8 cellular contexts compared by ENCODE assay signal in the genomic region with DNA sequence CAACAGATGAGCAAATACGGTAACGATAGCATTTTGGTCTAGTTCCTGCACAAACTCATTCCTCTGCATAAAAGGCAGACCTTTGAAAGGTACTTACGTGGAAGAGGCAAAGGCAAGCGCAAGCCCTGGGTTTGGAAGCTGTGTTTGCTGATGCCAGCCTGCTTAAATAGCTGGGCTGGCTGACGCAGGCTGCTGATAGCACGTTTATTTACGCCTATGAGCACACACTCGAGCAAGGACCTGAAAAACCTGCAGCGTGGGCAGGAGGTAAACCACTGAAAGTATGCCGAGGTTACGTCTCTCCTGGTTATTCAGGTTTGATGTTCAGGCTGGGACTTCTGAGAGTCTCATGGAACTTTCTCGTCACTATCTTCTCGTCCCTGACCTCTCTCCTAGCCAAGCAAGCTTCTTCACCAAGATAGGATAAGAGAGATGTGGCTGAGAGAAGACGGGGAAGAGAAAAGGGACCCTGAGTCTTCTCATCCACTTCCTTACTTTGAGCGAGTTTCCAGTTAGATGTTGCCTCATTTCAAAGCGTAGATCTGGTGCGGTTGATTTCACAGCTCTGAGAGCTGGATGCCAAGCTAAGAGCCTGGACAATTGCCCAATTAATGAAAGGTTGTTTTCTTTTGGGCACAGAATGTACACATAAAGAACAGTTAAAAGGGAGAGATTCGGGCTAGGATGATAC. TPM values are rescaled to one million over a fixed set of nuclear protein-coding genes. Genes with fewer than 3 reads are reported as not detected.
DNase-seq lines count a peak whose midpoint lies in the region; ATAC-seq and TF ChIP-seq lines count a peak whose summit lies in the region.

A gene with protein sequence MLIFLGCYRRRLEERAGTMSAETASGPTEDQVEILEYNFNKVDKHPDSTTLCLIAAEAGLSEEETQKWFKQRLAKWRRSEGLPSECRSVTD (minus strand): TSS at position 139 of the 691 bp plus-strand sequence. CDS start 23,480 bp downstream, outside the sequence.

- H4K20me1 ChIP-seq in SK-N-SH (ENCODE audit: insufficient read depth) (no peaks in the 10 kb centered on the region), H9 (ENCODE audit: control insufficient read depth, insufficient read depth, insufficient read length) (no peaks in the 10 kb centered on the region)

- peak in 1 of 2 donors; percentile 26 for TF ChIP-seq POLR2A in adrenal gland (IDR thresholded peaks at IDR 0.05)

- no peak within 1 kb of the TSS for H3K9ac ChIP-seq in SK-N-SH
- no peak within 1 kb of the TSS for H3K9ac ChIP-seq in H9 (ENCODE audit: extremely low read depth, insufficient read length, low read length)
- H3K9ac ChIP-seq in neuronal stem cell (ENCODE audit: low read depth, low read length, poor library complexity): no peak within 1 kb of the TSS

- no peaks in the 10 kb centered on the region for H3K9me3 ChIP-seq in CD4-positive, CD25-positive, alpha-beta regulatory T cell (ENCODE audit: control insufficient read depth in 2 of 2, low read length in 2 of 2)
- H3K9me3 ChIP-seq in HEK293 (ENCODE audit: control insufficient read depth, insufficient read depth, low read depth, low read length): no peaks in the 10 kb centered on the region
- H3K9me3 ChIP-seq in SK-N-SH: no peaks in the 10 kb centered on the region
- no peaks in the 10 kb centered on the region for H3K9me3 ChIP-seq in adrenal gland (replicated peaks in 1 of 3)
- H3K9me3 ChIP-seq in lower lobe of right lung: no peaks in the 10 kb centered on the region
- H3K9me3 ChIP-seq in H9 (ENCODE audit: control insufficient read depth, low read depth, low read length): no peaks in the 10 kb centered on the region
- no peaks in the 10 kb centered on the region for H3K9me3 ChIP-seq in neuronal stem cell (replicated peaks in 1 of 2; ENCODE audit: control insufficient read depth in 2 of 2, insufficient read depth in 1 of 2, low read depth in 1 of 2, low read length in 2 of 2)

- peaks cover 0 to 13% (median 3%) of the 10 kb centered on the region in 4 donors for H3K4me1 Mint-ChIP-seq in CD4-positive, CD25-positive, alpha-beta regulatory T cell
- peaks cover 12 to 17% of the 10 kb centered on the region in 2 experiments for H3K4me1 Mint-ChIP-seq in H9

- no peaks in the 10 kb centered on the region for H3K36me3 ChIP-seq in CD4-positive, CD25-positive, alpha-beta regulatory T cell (ENCODE audit: control insufficient read depth, insufficient read depth, low read length)
- H3K36me3 ChIP-seq in HEK293 (ENCODE audit: control insufficient read depth in 2 of 2, insufficient read depth in 1 of 2, low read length in 2 of 2) (no peaks in the 10 kb centered on the region), SK-N-SH (replicated peaks in 1 of 2; ENCODE audit: control insufficient read depth in 1 of 2, insufficient read depth in 2 of 2, low read length in 1 of 2) (no peaks in the 10 kb centered on the region), adrenal gland (replicated peaks in 1 of 2) (no peaks in the 10 kb centered on the region), lower lobe of right lung (no peaks in the 10 kb centered on the region), neuronal stem cell (replicated peaks in 1 of 2; ENCODE audit: control insufficient read depth in 2 of 2, insufficient read depth in 2 of 2, low read length in 2 of 2) (no peaks in the 10 kb centered on the region)

- no peak for TF ChIP-seq EP300 in SK-N-SH (IDR thresholded peaks at IDR 0.05; ENCODE audit: borderline replicate concordance in 1 of 2, low read depth in 1 of 2, low read length in 1 of 2)

- H4K91ac ChIP-seq in H9 (ENCODE audit: insufficient read length, low read depth, low read length) (no peak within 1 kb of the TSS), neuronal stem cell (ENCODE audit: low read depth, low read length, poor library complexity) (no peak within 1 kb of the TSS)

- H3K23me2 ChIP-seq in H9 (ENCODE audit: insufficient read length, low read depth, low read length, poor library complexity, severe bottlenecking): no peaks in the 10 kb centered on the region

- H2BK120ac ChIP-seq in H9 (ENCODE audit: low read depth, low read length, poor library complexity, severe bottlenecking) (no peak within 1 kb of the TSS), neuronal stem cell (ENCODE audit: low read depth, low read length) (no peak within 1 kb of the TSS)

- CTCF ChIA-PET in HEK293 (lab: Yijun Ruan, JAX): no interaction called here
- CTCF ChIA-PET in SK-N-SH (lab: Yijun Ruan, JAX): interaction anchor here (1.6 kb wide), 1 partner anchor 10 kb away, joined by 3 read pairs; no protein-coding TSS in a partner anchor

- H3K4me1 ChIP-seq in CD4-positive, CD25-positive, alpha-beta regulatory T cell (ENCODE audit: control insufficient read depth, insufficient read depth, low read length, poor library complexity, severe bottlenecking): peaks cover 4% of the 10 kb centered on the region
- H3K4me1 ChIP-seq in HEK293 (ENCODE audit: control insufficient read depth, insufficient read depth, low read length): peaks cover 8% of the 10 kb centered on the region; the same call in 1 of the 2 replicates
- no peaks in the 10 kb centered on the region for H3K4me1 ChIP-seq in SK-N-SH (ENCODE audit: control insufficient read depth in 1 of 2, insufficient read depth in 2 of 2, low read depth in 1 of 2, low read length in 1 of 2)
- H3K4me1 ChIP-seq in adrenal gland (replicated peaks in 1 of 2): no peaks in the 10 kb centered on the region
- H3K4me1 ChIP-seq in lower lobe of right lung: peaks cover 12% of the 10 kb centered on the region
- no peaks in the 10 kb centered on the region for H3K4me1 ChIP-seq in H9 (ENCODE audit: insufficient read depth, low read length)
- H3K4me1 ChIP-seq in neuronal stem cell (ENCODE audit: control insufficient read depth in 2 of 2, insufficient read depth in 1 of 2, low read depth in 1 of 2, low read length in 2 of 2): peaks cover 0 to 15% of the 10 kb centered on the region in 2 donors

- no peak for TF ChIP-seq RAD21 in SK-N-SH (IDR thresholded peaks at IDR 0.05; ENCODE audit: low read length)

- peaks cover 0 to 4% (median 0%) of the 10 kb centered on the region in 7 donors for H3K9me3 Mint-ChIP-seq in CD4-positive, CD25-positive, alpha-beta regulatory T cell
- H3K9me3 Mint-ChIP-seq in H9: no peaks in the 10 kb centered on the region

- H2BK5ac ChIP-seq in H9 (ENCODE audit: insufficient read length, low read length) (no peak within 1 kb of the TSS), neuronal stem cell (ENCODE audit: low read length) (no peak within 1 kb of the TSS)

- no peak within 1 kb of the TSS for H3K18ac ChIP-seq in H9 (ENCODE audit: insufficient read length, low read depth, low read length)
- no peak within 1 kb of the TSS for H3K18ac ChIP-seq in neuronal stem cell (ENCODE audit: low read length)

- no peak within 1 kb of the TSS for H4K5ac ChIP-seq in H9 (ENCODE audit: insufficient read length, low read depth, low read length)

- H3T11ph ChIP-seq in H9 (ENCODE audit: low read length): no peak within 1 kb of the TSS

- H3K14ac ChIP-seq in H9 (ENCODE audit: insufficient read depth, low read length) (no peak within 1 kb of the TSS), neuronal stem cell (ENCODE audit: low read length) (no peak within 1 kb of the TSS)

- H3K27ac ChIP-seq in CD4-positive, CD25-positive, alpha-beta regulatory T cell (ENCODE audit: insufficient read depth, low read length, poor library complexity, severe bottlenecking): no peak within 1 kb of the TSS
- H3K27ac ChIP-seq in HEK293 (ENCODE audit: extremely low read depth, low read depth, low read length) (no peak within 1 kb of the TSS), SK-N-SH (ENCODE audit: low read depth in 2 of 2, low read length in 1 of 2) (no peak within 1 kb of the TSS), adrenal gland (no peak within 1 kb of the TSS), lower lobe of right lung (peak within 1 kb of the TSS; percentile 74), H9 (ENCODE audit: insufficient read length, low read depth, low read length) (no peak within 1 kb of the TSS), neuronal stem cell (replicated peaks; ENCODE audit: low read length) (no peak within 1 kb of the TSS)

- no peak within 1 kb of the TSS for H2BK12ac ChIP-seq in H9 (ENCODE audit: insufficient read length, low read depth, low read length)
- no peak within 1 kb of the TSS for H2BK12ac ChIP-seq in neuronal stem cell (ENCODE audit: low read length)

- peak within 1 kb of the TSS; percentile 57 for H3K4me2 ChIP-seq in SK-N-SH
- no peak within 1 kb of the TSS for H3K4me2 ChIP-seq in H9 (ENCODE audit: insufficient read depth, insufficient read length, low read length)
- no peak within 1 kb of the TSS for H3K4me2 ChIP-seq in neuronal stem cell (ENCODE audit: insufficient read depth, low read length, poor library complexity, severe bottlenecking)

- ATAC-seq in CD4-positive, CD25-positive, alpha-beta regulatory T cell (ENCODE audit: low read depth in 2 of 2): peak in 1 of 2 donors; percentile 42
- ATAC-seq in lower lobe of right lung: peak; percentile 93 to 94

- H3K27me3 Mint-ChIP-seq in CD4-positive, CD25-positive, alpha-beta regulatory T cell: peaks cover 36% of the 10 kb centered on the region
- peaks cover 35% of the 10 kb centered on the region for H3K27me3 Mint-ChIP-seq in H9 (ENCODE audit: low read depth)

- no peak within 1 kb of the TSS for H3K56ac ChIP-seq in H9 (ENCODE audit: insufficient read length, low read depth, low read length)

- H4K8ac ChIP-seq in H9 (replicated peaks; ENCODE audit: insufficient read length, low read depth, low read length) (no peak within 1 kb of the TSS), neuronal stem cell (ENCODE audit: low read depth, low read length) (no peak within 1 kb of the TSS)

- POLR2A ChIA-PET in HEK293 (lab: Yijun Ruan, JAX) (no interaction called here), SK-N-SH (lab: Yijun Ruan, JAX) (no interaction called here)

- no peaks in the 10 kb centered on the region for H3F3A ChIP-seq in SK-N-SH (replicated peaks; ENCODE audit: insufficient read depth)

- H3K36me3 Mint-ChIP-seq in CD4-positive, CD25-positive, alpha-beta regulatory T cell: no peaks in the 10 kb centered on the region
- H3K36me3 Mint-ChIP-seq in H9 (ENCODE audit: insufficient read depth in 1 of 3, low read depth in 3 of 3): no peaks in the 10 kb centered on the region

- H2BK15ac ChIP-seq in H9 (ENCODE audit: low read depth, low read length) (no peak within 1 kb of the TSS), neuronal stem cell (ENCODE audit: low read length) (no peak within 1 kb of the TSS)

- H3K9me2 ChIP-seq in SK-N-SH: no peaks in the 10 kb centered on the region

- H3K4me3 Mint-ChIP-seq in CD4-positive, CD25-positive, alpha-beta regulatory T cell: peak within 1 kb of the TSS in 2 of 4 donors; percentile 47 to 55
- H3K4me3 Mint-ChIP-seq in H9: no peak within 1 kb of the TSS

- H3K79me1 ChIP-seq in H9 (ENCODE audit: insufficient read depth, low read depth, low read length, poor library complexity, severe bottlenecking) (no peaks in the 10 kb centered on the region), neuronal stem cell (ENCODE audit: low read depth, low read length) (no peaks in the 10 kb centered on the region)

- H3K4me3 ChIP-seq in CD4-positive, CD25-positive, alpha-beta regulatory T cell (ENCODE audit: low read depth, low read length): peak within 1 kb of the TSS; percentile 57
- H3K4me3 ChIP-seq in HEK293 (ENCODE audit: low read depth, low read length) (no peak within 1 kb of the TSS), SK-N-SH (ENCODE audit: low read depth in 2 of 2, low read length in 1 of 2) (no peak within 1 kb of the TSS), adrenal gland (peak within 1 kb of the TSS in 1 of 4 donors; percentile 7), lower lobe of right lung (peak within 1 kb of the TSS; percentile 51), neuronal stem cell (ENCODE audit: low read length in 2 of 2) (no peak within 1 kb of the TSS)

- H3K79me2 ChIP-seq in SK-N-SH (ENCODE audit: insufficient read depth) (no peaks in the 10 kb centered on the region), H9 (ENCODE audit: insufficient read depth, low read length) (no peaks in the 10 kb centered on the region)

- H2AFZ ChIP-seq in SK-N-SH (ENCODE audit: low read depth): no peak within 1 kb of the TSS
- H2AFZ ChIP-seq in H9 (ENCODE audit: low read length): no peak within 1 kb of the TSS
- no peak within 1 kb of the TSS for H2AFZ ChIP-seq in neuronal stem cell (ENCODE audit: low read length)

- H3K23ac ChIP-seq in H9 (ENCODE audit: insufficient read length, low read depth, low read length) (no peak within 1 kb of the TSS), neuronal stem cell (ENCODE audit: low read depth, low read length, poor library complexity) (no peak within 1 kb of the TSS)

- TF ChIP-seq CTCF in HEK293 (tag by site-specific recombination; IDR thresholded peaks at IDR 0.05): no peak
- TF ChIP-seq CTCF in SK-N-SH (IDR thresholded peaks at IDR 0.05): no peak
- TF ChIP-seq CTCF in adrenal gland (IDR thresholded peaks at IDR 0.05): no peak
- no peak for TF ChIP-seq CTCF in lower lobe of right lung (IDR thresholded peaks at IDR 0.05)
- TF ChIP-seq CTCF in H9 (conservative IDR thresholded peaks at IDR 0.05): no peak

- H2AK5ac ChIP-seq in H9 (ENCODE audit: insufficient read length, low read length) (no peak within 1 kb of the TSS), neuronal stem cell (ENCODE audit: low read depth, low read length) (no peak within 1 kb of the TSS)

- H3K27me3 ChIP-seq in CD4-positive, CD25-positive, alpha-beta regulatory T cell (ENCODE audit: control insufficient read depth, insufficient read depth, low read length): peaks cover 10% of the 10 kb centered on the region
- H3K27me3 ChIP-seq in SK-N-SH (ENCODE audit: insufficient read depth): peaks cover 8% of the 10 kb centered on the region; the same call in 1 of the 2 replicates
- H3K27me3 ChIP-seq in adrenal gland: peaks cover 6% of the 10 kb centered on the region
- no peaks in the 10 kb centered on the region for H3K27me3 ChIP-seq in lower lobe of right lung (ENCODE audit: low read depth)
- H3K27me3 ChIP-seq in H9 (ENCODE audit: insufficient read depth, low read length): no peaks in the 10 kb centered on the region
- peaks cover 0 to 9% (median 0%) of the 10 kb centered on the region in 3 experiments for H3K27me3 ChIP-seq in neuronal stem cell (ENCODE audit: control insufficient read depth in 3 of 3, insufficient read depth in 3 of 3, low read depth in 1 of 3, low read length in 3 of 3)

- intact Hi-C loops in adrenal gland (cut with DNase I): no loop called here
- intact Hi-C loops in lower lobe of right lung (cut with DNase I): no loop called here

- no peak within 1 kb of the TSS for H2BK20ac ChIP-seq in H9 (ENCODE audit: low read depth, low read length, poor library complexity, severe bottlenecking)

- H3K27ac Mint-ChIP-seq in CD4-positive, CD25-positive, alpha-beta regulatory T cell: peak within 1 kb of the TSS in 2 of 3 donors; percentile 21 to 43
- H3K27ac Mint-ChIP-seq in H9: no peak within 1 kb of the TSS

- 30% methylated on average over 18 of the region's 18 CpGs for WGBS in SK-N-SH (ENCODE audit: low lambda C conversion rate)
- WGBS in adrenal gland, 4 donors: 33 to 61% (median 44%) methylated on average over 17 to 18 of the region's 18 CpGs
- WGBS in H9 (ENCODE audit: extremely low coverage, insufficient read length, low lambda C conversion rate): no CpG with 5 or more reads among the region's 18 CpGs
- WGBS in neuronal stem cell (ENCODE audit: extremely low coverage in 2 of 2, insufficient read length in 2 of 2, insufficient replicate concordance in 1 of 2), 2 donors: no CpG with 5 or more reads among the region's 18 CpGs

- H3K4ac ChIP-seq in H9 (ENCODE audit: low read depth, low read length) (no peak within 1 kb of the TSS), neuronal stem cell (ENCODE audit: low read length) (no peak within 1 kb of the TSS)

- peak in 2 of 3 donors; percentile 12 to 17 for DNase-seq in CD4-positive, CD25-positive, alpha-beta regulatory T cell
- DNase-seq in SK-N-SH: no peak
- peak in 3 of 7 donors; percentile 18 to 33 (median 27) for DNase-seq in adrenal gland
- peak; percentile 87 for DNase-seq in lower lobe of right lung
- peak; percentile 1 to 43 (median 9) for DNase-seq in stimulated activated naive CD4-positive, alpha-beta T cell (lab: John Stamatoyannopoulos, UW)
- no peak for DNase-seq in H9
- no peak for DNase-seq in neuronal stem cell (ENCODE audit: low spot score)

RNA-seq across cellular contexts. Expression of the gene that starts here (rescaled TPM):
- total RNA-seq in CD4-positive, CD25-positive, alpha-beta regulatory T cell: 1.9 TPM
- polyA plus RNA-seq in CD4-positive, CD25-positive, alpha-beta regulatory T cell: 10 to 100 TPM in 2 of 4 donors, 1 to 10 TPM in 2; 1.4 to 13.3 (median 9.3) TPM
- polyA plus RNA-seq in SK-N-SH (2012; rRNA removed) (0.05 and 0.08 TPM in 2 replicates), adrenal gland (10 to 100 TPM; 26.5 to 79.5 (median 31.2) TPM)
- polyA plus RNA-seq in SK-N-SH (2012; cell fraction: cytosol; rRNA removed): 0.05 and 0.08 TPM in 2 replicates
- polyA plus RNA-seq in SK-N-SH (2012; cell fraction: nucleus; rRNA removed): not detected in 2 replicates
- total RNA-seq in adrenal gland (10 to 100 TPM in 6 of 8 donors, 1 to 10 TPM in 2; 6.4 to 60.7 (median 18.3) TPM), lower lobe of right lung (341 TPM), H9 (2021) (not detected in 2 replicates)
- 1.4 TPM for polyA plus RNA-seq in neuronal stem cell (2013, experiment 1 of 2)
- polyA plus RNA-seq in neuronal stem cell (2013, experiment 2 of 2): 1.2 TPM

Comparison
In these comparisons a context has a peak if more than half of its experiments do, and no peak if none do; other contexts are left out.
1. DNase-seq: peak in CD4-positive, CD25-positive, alpha-beta regulatory T cell (2 of 3), lower lobe of right lung (single experiment) and stimulated activated naive CD4-positive, alpha-beta T cell (6 of 6); none in SK-N-SH (single experiment), H9 (single experiment) and neuronal stem cell (single experiment).
2. H3K4me3 ChIP-seq: peak in CD4-positive, CD25-positive, alpha-beta regulatory T cell (single experiment) and lower lobe of right lung (single experiment); none in HEK293 (single experiment), SK-N-SH (0 of 2) and neuronal stem cell (0 of 2).
3. H3K27ac Mint-ChIP-seq: peak in CD4-positive, CD25-positive, alpha-beta regulatory T cell (2 of 3); none in H9 (0 of 3).